ENCODE assay signal across 1 cellular context in genomic region chr2:1642066-1642861, GRCh38.
TF ChIP-seq lines count a peak whose summit lies in the region.

No MANE protein-coding gene starts in this region.

TF ChIP-seq in H1, 55 proteins besides CTCF, POLR2A, EP300 and RAD21 (continued from another document):
- no peak for TF ChIP-seq TAF1 (IDR thresholded peaks at IDR 0.05; ENCODE audit: low read depth, low read length)
- TF ChIP-seq USF2 (IDR thresholded peaks at IDR 0.05; ENCODE audit: low read length): no peak
- no peak for TF ChIP-seq SUZ12 (IDR thresholded peaks at IDR 0.05; ENCODE audit: low read length)
- TF ChIP-seq SIRT6 (IDR thresholded peaks at IDR 0.05; ENCODE audit: low read length): no peak
- no peak for TF ChIP-seq GABPA (IDR thresholded peaks at IDR 0.05; ENCODE audit: borderline replicate concordance, insufficient read depth, low read length)
- no peak for TF ChIP-seq POU5F1 (IDR thresholded peaks at IDR 0.05; ENCODE audit: low read depth, low read length)
- TF ChIP-seq ZNF274 (IDR thresholded peaks at IDR 0.05; ENCODE audit: borderline replicate concordance, extremely low read depth, low read length): no peak
- no peak for TF ChIP-seq RBBP5 (IDR thresholded peaks at IDR 0.05; ENCODE audit: borderline replicate concordance, low read depth, low read length)
